Comparison of ENCODE assay signal across 23 cellular contexts in genomic region chr11:126791991-126792390, GRCh38.
"Had no signal": no experiment of that assay in that cellular context is flagged by ENCODE, and none has a peak within 500 bp of the region (broad histone marks: within the 10 kb centered on the region; RNA-seq: fewer than 3 reads in every experiment).

No MANE protein-coding gene starts in this region.

- H3K79me2 ChIP-seq: parathyroid adenoma had no signal

- H3K36me3 Mint-ChIP-seq: immature natural killer cell; naive B cell; stimulated activated effector memory CD8-positive, alpha-beta T cell treated with anti-CD3 and anti-CD28 coated beads, Interleukin-12 subunit alpha, Interleukin-12 subunit beta, amount 100 ng/mL, for 72 hours had no signal

- H3K36me3 ChIP-seq: esophagus squamous epithelium, prostate gland, right lobe of liver, tibial artery, upper lobe of left lung, uterus had no signal

- ATAC-seq: effector memory CD8-positive, alpha-beta T cell; foreskin keratinocyte; left colon; left ventricle myocardium superior; right lobe of liver; stimulated activated effector memory CD8-positive, alpha-beta T cell treated with anti-CD3 and anti-CD28 coated beads, Interleukin-12 subunit alpha, Interleukin-12 subunit beta, amount 100 ng/mL, for 72 hours; stimulated activated naive CD8-positive, alpha-beta T cell treated with anti-CD3 and anti-CD28 coated beads, Interleukin-15, Interleukin-2, amounts not matched to agents 100 U/mL and 50 U/mL, for 24 hours had no signal

- FAIRE-seq: keratinocyte had no signal

- H3K27me3 Mint-ChIP-seq: dendritic cell treated with granulocyte-macrophage colony-stimulating factor and Interleukin-4, amounts not matched to agents 40 ng/mL and 50 ng/mL, for 4 days had no signal

- H3K4me3 Mint-ChIP-seq: dendritic cell treated with granulocyte-macrophage colony-stimulating factor and Interleukin-4, amounts not matched to agents 40 ng/mL and 50 ng/mL, for 4 days; effector memory CD8-positive, alpha-beta T cell; immature natural killer cell; naive B cell; nephron; stimulated activated effector memory CD8-positive, alpha-beta T cell treated with anti-CD3 and anti-CD28 coated beads, Interleukin-12 subunit alpha, Interleukin-12 subunit beta, amount 100 ng/mL, for 72 hours had no signal

- H3K9me3 Mint-ChIP-seq: dendritic cell treated with granulocyte-macrophage colony-stimulating factor and Interleukin-4, amounts not matched to agents 40 ng/mL and 50 ng/mL, for 4 days; effector memory CD8-positive, alpha-beta T cell; immature natural killer cell; nephron; stimulated activated effector memory CD8-positive, alpha-beta T cell treated with anti-CD3 and anti-CD28 coated beads, Interleukin-12 subunit alpha, Interleukin-12 subunit beta, amount 100 ng/mL, for 72 hours had no signal

- H3K4me3 ChIP-seq: esophagus squamous epithelium, lung, prostate gland, right lobe of liver, tibial artery, upper lobe of left lung, uterus had no signal

- H3K27ac ChIP-seq: epithelial cell of prostate, esophagus squamous epithelium, foreskin keratinocyte, parathyroid adenoma, prostate gland, right lobe of liver, tibial artery, upper lobe of left lung, uterus had no signal

- H3K27me3 ChIP-seq: esophagus squamous epithelium, foreskin keratinocyte, right lobe of liver, upper lobe of left lung, uterus had no signal

- H2AFZ ChIP-seq: parathyroid adenoma had no signal

- H3K27ac Mint-ChIP-seq: dendritic cell treated with granulocyte-macrophage colony-stimulating factor and Interleukin-4, amounts not matched to agents 40 ng/mL and 50 ng/mL, for 4 days; effector memory CD8-positive, alpha-beta T cell; immature natural killer cell; naive B cell; nephron; stimulated activated effector memory CD8-positive, alpha-beta T cell treated with anti-CD3 and anti-CD28 coated beads, Interleukin-12 subunit alpha, Interleukin-12 subunit beta, amount 100 ng/mL, for 72 hours had no signal

- H3K4me1 Mint-ChIP-seq: immature natural killer cell; naive B cell; stimulated activated effector memory CD8-positive, alpha-beta T cell treated with anti-CD3 and anti-CD28 coated beads, Interleukin-12 subunit alpha, Interleukin-12 subunit beta, amount 100 ng/mL, for 72 hours had no signal

- H3K9ac ChIP-seq: parathyroid adenoma had no signal

- H3K4me1 ChIP-seq: esophagus squamous epithelium, foreskin keratinocyte, parathyroid adenoma, prostate gland, right lobe of liver, tibial artery, upper lobe of left lung, uterus had no signal

- DNase-seq: effector memory CD8-positive, alpha-beta T cell; esophagus squamous epithelium; foreskin keratinocyte; immature natural killer cell; left colon; left ventricle myocardium superior; naive B cell; retina; right lobe of liver; stimulated activated CD4-positive, alpha-beta T cell treated with anti-CD3 and anti-CD28 coated beads, Interleukin-4, amount 100 ng/mL, for 1 hour; stimulated activated CD8-positive, alpha-beta memory T cell treated with anti-CD3 and anti-CD28 coated beads, Interleukin-4, amount 100 ng/mL, for 48 hours; stimulated activated naive CD8-positive, alpha-beta T cell treated with anti-CD3 and anti-CD28 coated beads, Interleukin-15, Interleukin-2, amounts not matched to agents 100 U/mL and 50 U/mL, for 24 hours; tibial artery; upper lobe of left lung; uterus had no signal

- H3K9me3 ChIP-seq: esophagus squamous epithelium, prostate gland, right lobe of liver, tibial artery, upper lobe of left lung, uterus had no signal
